16 cellular contexts compared by ENCODE assay signal in the genomic region with DNA sequence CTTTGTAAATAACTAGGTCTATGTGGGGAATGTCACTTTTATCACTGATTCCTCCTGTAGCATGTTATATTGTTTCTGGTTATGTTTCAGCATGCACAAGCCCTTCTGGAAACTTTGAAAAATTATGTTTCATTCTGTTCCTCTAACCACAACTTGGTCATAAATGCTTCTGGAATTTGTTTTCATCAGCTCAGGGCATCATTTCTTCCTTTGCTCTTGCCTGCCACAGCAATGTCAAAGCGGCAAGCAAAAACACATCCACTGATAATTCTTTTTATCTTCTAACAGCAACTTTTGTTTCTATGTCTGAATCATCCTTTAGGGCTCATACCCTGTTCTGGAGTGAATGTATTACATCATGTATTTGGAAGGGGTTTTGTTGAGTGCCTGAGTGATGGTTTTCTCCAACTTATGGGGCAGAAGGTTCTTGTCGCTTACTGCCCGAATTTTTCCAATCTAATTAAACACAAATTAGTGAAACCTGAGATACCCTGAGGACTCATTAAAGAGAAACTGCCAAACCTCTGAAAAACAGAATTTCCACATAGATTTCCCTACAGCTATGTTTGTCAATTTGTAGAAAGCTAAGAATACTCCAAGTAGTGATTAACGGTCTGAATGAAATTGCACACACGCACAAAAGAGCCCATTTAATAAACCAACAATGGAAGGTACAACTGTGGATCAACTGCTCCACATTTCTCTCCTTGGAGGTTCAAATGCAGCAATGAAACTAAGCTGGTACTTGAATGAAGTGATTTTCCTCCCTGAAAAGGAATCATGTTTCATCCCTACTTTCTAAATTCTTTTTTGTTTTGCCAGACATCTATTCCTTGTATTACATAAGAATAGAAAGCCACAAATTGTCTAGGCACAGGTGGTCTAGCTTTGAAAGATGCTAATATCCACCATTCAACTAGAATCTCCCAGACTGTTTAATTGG.
DNase-seq lines count a peak whose midpoint lies in the region; FAIRE-seq and TF ChIP-seq lines count a peak whose summit lies in the region.
"Had no signal": no experiment of that assay in that cellular context is flagged by ENCODE, and none has a peak within 500 bp of the region (broad histone marks: within the 10 kb centered on the region; RNA-seq: fewer than 3 reads in every experiment).

No MANE protein-coding gene starts in this region.

- peaks cover 5% of the 10 kb centered on the region for H3K4me1 Mint-ChIP-seq in activated T-helper 1 cell treated with anti-CD3 and anti-CD28 coated beads, Interleukin-12 subunit alpha, Interleukin-12 subunit beta, Interleukin-2, Interleukin-4 antibody, amounts not matched to agents 30 ng/mL and 10 ng/mL and 1 ng/mL, durations not matched to agents 14 hours and 24 hours and 36 hours (ENCODE audit: low read depth)

- TF ChIP-seq CTCF in mammary epithelial cell (conservative IDR thresholded peaks at IDR 0.05 in 1 of 2, IDR thresholded peaks at IDR 0.05 in 1 of 2; ENCODE audit: extremely low read depth in 1 of 2, insufficient read depth in 1 of 2, low read depth in 1 of 2, low read length in 2 of 2) (no peak), osteoblast (IDR thresholded peaks at IDR 0.05; ENCODE audit: extremely low read depth, low read depth, low read length) (no peak), kidney (IDR thresholded peaks at IDR 0.05; ENCODE audit: borderline replicate concordance, extremely low read depth, insufficient read depth) (no peak)

- peak; percentile 77 for DNase-seq in EL
- peak; percentile 63 for DNase-seq in NCI-H2107 (lab: John Stamatoyannopoulos, UW)
- peak; percentile 97 for DNase-seq in mammary epithelial cell
- peak; percentile 51 for DNase-seq in osteoblast (ENCODE audit: insufficient read length, low spot score, missing footprints)
- DNase-seq in activated naive CD4-positive, alpha-beta T cell treated with anti-CD3 and anti-CD28 coated beads, Interleukin-2, amount 50 U/mL, for 16 hours = no peak
- DNase-seq in kidney = no peak
- DNase-seq in retina = no peak
- DNase-seq in activated T-helper 1 cell treated with anti-CD3 and anti-CD28 coated beads, Interleukin-12 subunit alpha, Interleukin-12 subunit beta, Interleukin-2, Interleukin-4 antibody, amounts not matched to agents 30 ng/mL and 10 ng/mL and 1 ng/mL, durations not matched to agents 14 hours and 24 hours and 36 hours (ENCODE audit: low spot score) = no peak
- DNase-seq: colonic mucosa, heart left ventricle, mesendoderm, NCI-H187 treated with DMSO at 0.1 percent for 48 hours, thyroid gland had no signal

- H3K36me3 Mint-ChIP-seq in activated T-helper 1 cell treated with anti-CD3 and anti-CD28 coated beads, Interleukin-12 subunit alpha, Interleukin-12 subunit beta, Interleukin-2, Interleukin-4 antibody, amounts not matched to agents 30 ng/mL and 10 ng/mL and 1 ng/mL, durations not matched to agents 14 hours and 24 hours and 36 hours (ENCODE audit: low read depth) = peaks cover 3% of the 10 kb centered on the region

- H3K9ac ChIP-seq in mammary epithelial cell (ENCODE audit: insufficient read depth, low read length) (peak overlapping the region; percentile 64), kidney (ENCODE audit: low read length in 2 of 2) (no peak overlapping the region)

- dilution Hi-C loops in mammary epithelial cell (cut with HindIII; ENCODE audit: low sequenced_read_pairs) = no loop called here

- H3K4me3 ChIP-seq in mammary epithelial cell (replicated peaks in 1 of 3; ENCODE audit: insufficient read depth in 1 of 3, low read depth in 2 of 3, low read length in 3 of 3) = no peak overlapping the region
- peak overlapping the region; percentile 53 for H3K4me3 ChIP-seq in osteoblast (ENCODE audit: insufficient read depth, low read length)
- H3K4me3 ChIP-seq in kidney (ENCODE audit: low read length in 2 of 2) = no peak overlapping the region
- H3K4me3 ChIP-seq: colonic mucosa, heart left ventricle, thyroid gland had no signal

- H3K36me3 ChIP-seq in mammary epithelial cell (ENCODE audit: insufficient read depth, low read length) (no peaks in the 10 kb centered on the region), osteoblast (ENCODE audit: insufficient read depth, low read length) (no peaks in the 10 kb centered on the region), kidney (ENCODE audit: control insufficient read depth in 1 of 2, insufficient read depth in 2 of 2, low read length in 2 of 2) (no peaks in the 10 kb centered on the region)
- H3K36me3 ChIP-seq: colonic mucosa, heart left ventricle, thyroid gland had no signal

- H2AFZ ChIP-seq in mammary epithelial cell (ENCODE audit: low read depth, low read length) = no peak overlapping the region
- H2AFZ ChIP-seq in osteoblast (ENCODE audit: low read length) = peak overlapping the region; percentile 18

- H3K79me2 ChIP-seq in mammary epithelial cell (ENCODE audit: insufficient read depth, low read length) (no peaks in the 10 kb centered on the region), osteoblast (ENCODE audit: insufficient read depth, low read length) (no peaks in the 10 kb centered on the region)

- peaks cover 25% of the 10 kb centered on the region for H3K4me1 ChIP-seq in mammary epithelial cell (ENCODE audit: insufficient read depth, low read length)
- H3K4me1 ChIP-seq in osteoblast (ENCODE audit: insufficient read depth, low read length) = peaks cover 23% of the 10 kb centered on the region
- H3K4me1 ChIP-seq in kidney (ENCODE audit: control insufficient read depth in 1 of 2, insufficient read depth in 1 of 2, low read depth in 1 of 2, low read length in 2 of 2) = no peaks in the 10 kb centered on the region
- H3K4me1 ChIP-seq: colonic mucosa, thyroid gland had no signal

- H4K20me1 ChIP-seq in mammary epithelial cell (ENCODE audit: insufficient read depth, low read length) (no peaks in the 10 kb centered on the region), osteoblast (ENCODE audit: insufficient read depth, low read length) (no peaks in the 10 kb centered on the region)

- 65% methylated on average over 5 of the region's 5 CpGs for WGBS in mammary epithelial cell (ENCODE audit: low coverage, missing lambda C conversion rate)

- H3K9me3 ChIP-seq in mammary epithelial cell (replicated peaks; ENCODE audit: insufficient read depth, low read length) (no peaks in the 10 kb centered on the region), osteoblast (ENCODE audit: low read depth, low read length) (no peaks in the 10 kb centered on the region), kidney (ENCODE audit: control insufficient read depth in 1 of 2, low read length in 2 of 2) (no peaks in the 10 kb centered on the region)
- H3K9me3 ChIP-seq: colonic mucosa, heart left ventricle, thyroid gland had no signal

- FAIRE-seq in kidney (lab: Jason Lieb, UNC) = no peak

- H3K4me2 ChIP-seq in mammary epithelial cell (ENCODE audit: insufficient read depth, low read depth, low read length) = peak overlapping the region; percentile 60
- peak overlapping the region; percentile 77 for H3K4me2 ChIP-seq in osteoblast (ENCODE audit: insufficient read depth, low read length)

- H3K27me3 Mint-ChIP-seq in activated T-helper 1 cell treated with anti-CD3 and anti-CD28 coated beads, Interleukin-12 subunit alpha, Interleukin-12 subunit beta, Interleukin-2, Interleukin-4 antibody, amounts not matched to agents 30 ng/mL and 10 ng/mL and 1 ng/mL, durations not matched to agents 14 hours and 24 hours and 36 hours (ENCODE audit: insufficient read depth) = peaks cover 10% of the 10 kb centered on the region
- H3K27me3 Mint-ChIP-seq: progenitor cell of endocrine pancreas had no signal

- no peak overlapping the region for H3K27ac Mint-ChIP-seq in activated T-helper 1 cell treated with anti-CD3 and anti-CD28 coated beads, Interleukin-12 subunit alpha, Interleukin-12 subunit beta, Interleukin-2, Interleukin-4 antibody, amounts not matched to agents 30 ng/mL and 10 ng/mL and 1 ng/mL, durations not matched to agents 14 hours and 24 hours and 36 hours
- H3K27ac Mint-ChIP-seq: activated T-helper 2 cell treated with anti-CD3 and anti-CD28 coated beads, Interferon-gamma antibody, Interleukin-2, Interleukin-4, amounts not matched to agents 10 μg/mL and 5 μg/mL and 100 μg/mL, durations not matched to agents 14 hours and 24 hours and 36 hours; progenitor cell of endocrine pancreas had no signal

- peak overlapping the region; percentile 92 for H3K27ac ChIP-seq in mammary epithelial cell (ENCODE audit: insufficient read depth, low read depth, low read length)
- H3K27ac ChIP-seq in osteoblast (ENCODE audit: low read depth, low read length) = peak overlapping the region; percentile 94
- H3K27ac ChIP-seq in kidney (ENCODE audit: low read depth in 2 of 2, low read length in 2 of 2) = no peak overlapping the region
- H3K27ac ChIP-seq: colonic mucosa, thyroid gland, VCaP had no signal

- H3K4me3 Mint-ChIP-seq in activated T-helper 1 cell treated with anti-CD3 and anti-CD28 coated beads, Interleukin-12 subunit alpha, Interleukin-12 subunit beta, Interleukin-2, Interleukin-4 antibody, amounts not matched to agents 30 ng/mL and 10 ng/mL and 1 ng/mL, durations not matched to agents 14 hours and 24 hours and 36 hours = no peak overlapping the region

- in situ Hi-C loops in mammary epithelial cell (cut with MboI; ENCODE audit: low sequenced_read_pairs in 2 of 2) = no loop called here

- CTCF ChIA-PET in mammary epithelial cell (lab: Charles Lee; ENCODE audit: low non-redundant PET) = interaction anchor here (0.6 kb wide), 1 partner anchor 294 kb away, joined by 4 read pairs; no protein-coding TSS in a partner anchor

- TSS peak; percentile 83 for BruUV-seq in mammary epithelial cell (replicated peaks; lab: Mats Ljungman, UMichigan)

- peaks cover 2% of the 10 kb centered on the region for H3K9me3 Mint-ChIP-seq in activated T-helper 1 cell treated with anti-CD3 and anti-CD28 coated beads, Interleukin-12 subunit alpha, Interleukin-12 subunit beta, Interleukin-2, Interleukin-4 antibody, amounts not matched to agents 30 ng/mL and 10 ng/mL and 1 ng/mL, durations not matched to agents 14 hours and 24 hours and 36 hours

- H3K27me3 ChIP-seq in mammary epithelial cell (ENCODE audit: insufficient read depth, low read length) (no peaks in the 10 kb centered on the region), osteoblast (ENCODE audit: insufficient read depth, low read length) (no peaks in the 10 kb centered on the region)
- H3K27me3 ChIP-seq: colonic mucosa, heart left ventricle, thyroid gland had no signal

- intact Hi-C loops in mammary epithelial cell (cut with micrococcal nuclease) = loop anchor here (1.0 to 5.0 kb wide), 6 partner anchors 25 to 346 kb away; partner anchors contain the start of gene PHLDA1
- intact Hi-C loops in kidney (cut with DNase I) = no loop called here
- intact Hi-C loops in activated T-helper 1 cell treated with anti-CD3 and anti-CD28 coated beads, Interleukin-12 subunit alpha, Interleukin-12 subunit beta, Interleukin-2, Interleukin-4 antibody, amounts not matched to agents 30 ng/mL and 10 ng/mL and 1 ng/mL, durations not matched to agents 14 hours and 24 hours and 36 hours (cut with micrococcal nuclease) = no loop called here

Comparison
In these comparisons a context has a peak if more than half of its experiments do, and no peak if none do; other contexts are left out.
1. DNase-seq: peak in EL (single experiment), NCI-H2107 (single experiment), mammary epithelial cell (single experiment) and osteoblast (single experiment); none in activated naive CD4-positive, alpha-beta T cell treated with anti-CD3 and anti-CD28 coated beads, Interleukin-2, amount 50 U/mL, for 16 hours (single experiment), kidney (single experiment), retina (single experiment) and activated T-helper 1 cell treated with anti-CD3 and anti-CD28 coated beads, Interleukin-12 subunit alpha, Interleukin-12 subunit beta, Interleukin-2, Interleukin-4 antibody, amounts not matched to agents 30 ng/mL and 10 ng/mL and 1 ng/mL, durations not matched to agents 14 hours and 24 hours and 36 hours (single experiment).
2. H3K27ac ChIP-seq: peak in mammary epithelial cell (single experiment) and osteoblast (single experiment); none in kidney (0 of 2).